Comparison of ENCODE assay signal across 13 cellular contexts in genomic region chr9:129407905-129408452, GRCh38.
A peak's percentile ranks its signal among the peaks of the same experiment; 100 is the strongest.
DNase-seq lines count a peak whose midpoint lies in the region; ATAC-seq and TF ChIP-seq lines count a peak whose summit lies in the region.
"Had no signal": no experiment of that assay in that cellular context is flagged by ENCODE, and none has a peak within 500 bp of the region (broad histone marks: within the 10 kb centered on the region; RNA-seq: fewer than 3 reads in every experiment).

No MANE protein-coding gene starts in this region.

- POLR2A ChIA-PET in naive thymus-derived CD8-positive, alpha-beta T cell (lab: Charles Lee) = interaction anchor here (0.7 kb wide), 1 partner anchor 15 kb away, joined by 3 read pairs; no protein-coding TSS in a partner anchor

- H3K4me3 Mint-ChIP-seq in natural killer cell = no peak overlapping the region
- H3K4me3 Mint-ChIP-seq in natural killer cell treated with Interleukin-12 subunit alpha and Interleukin-12 subunit beta and Interleukin-15 and Interleukin-18, amount 100 ng/mL, for 72 hours = no peak overlapping the region
- peak overlapping the region in 1 of 10 donors; percentile 38 for H3K4me3 Mint-ChIP-seq in naive thymus-derived CD8-positive, alpha-beta T cell
- H3K4me3 Mint-ChIP-seq: activated B cell treated with CpG ODN at 0.5 μM for 24 hours; activated CD8-positive, alpha-beta memory T cell treated with anti-CD3 and anti-CD28 coated beads, Interleukin-2, amount 10 ng/mL, durations not matched to agents 7 days and 5 days had no signal

- H3K27me3 Mint-ChIP-seq in natural killer cell (ENCODE audit: low read depth in 2 of 2) = peaks cover 0 to 13% of the 10 kb centered on the region in 2 donors
- H3K27me3 Mint-ChIP-seq in natural killer cell treated with Interleukin-12 subunit alpha and Interleukin-12 subunit beta and Interleukin-15 and Interleukin-18, amount 100 ng/mL, for 72 hours = peaks cover 0 to 2% of the 10 kb centered on the region in 2 donors
- no peaks in the 10 kb centered on the region for H3K27me3 Mint-ChIP-seq in naive thymus-derived CD8-positive, alpha-beta T cell
- H3K27me3 Mint-ChIP-seq: activated CD8-positive, alpha-beta memory T cell treated with anti-CD3 and anti-CD28 coated beads, Interleukin-2, amount 10 ng/mL, durations not matched to agents 7 days and 5 days had no signal

- H3K27me3 ChIP-seq in heart right ventricle (no peaks in the 10 kb centered on the region), esophagus muscularis mucosa (no peaks in the 10 kb centered on the region)
- H3K27me3 ChIP-seq: foreskin keratinocyte had no signal

- H3K27ac ChIP-seq in heart right ventricle (peak overlapping the region in 9 of 10 donors; percentile 53 to 84 (median 74)), esophagus muscularis mucosa (replicated peaks in 1 of 4) (no peak overlapping the region)
- H3K27ac ChIP-seq: foreskin keratinocyte had no signal

- H3K9me3 Mint-ChIP-seq in natural killer cell = peaks cover 6 to 9% of the 10 kb centered on the region in 2 donors
- peaks cover 10% of the 10 kb centered on the region for H3K9me3 Mint-ChIP-seq in natural killer cell treated with Interleukin-12 subunit alpha and Interleukin-12 subunit beta and Interleukin-15 and Interleukin-18, amount 100 ng/mL, for 72 hours
- H3K9me3 Mint-ChIP-seq in naive thymus-derived CD8-positive, alpha-beta T cell = peaks cover 0 to 14% (median 4%) of the 10 kb centered on the region in 9 donors

- H3K9me3 ChIP-seq in heart right ventricle (no peaks in the 10 kb centered on the region), esophagus muscularis mucosa (no peaks in the 10 kb centered on the region)
- H3K9me3 ChIP-seq: thoracic aorta had no signal

- H3K36me3 Mint-ChIP-seq in natural killer cell = no peaks in the 10 kb centered on the region
- H3K36me3 Mint-ChIP-seq in natural killer cell treated with Interleukin-12 subunit alpha and Interleukin-12 subunit beta and Interleukin-15 and Interleukin-18, amount 100 ng/mL, for 72 hours = peaks cover 12% of the 10 kb centered on the region
- H3K36me3 Mint-ChIP-seq in naive thymus-derived CD8-positive, alpha-beta T cell = peaks cover 0 to 8% (median 0%) of the 10 kb centered on the region in 3 donors

- ATAC-seq in natural killer cell (no peak), heart right ventricle (no peak), GM18868 (IDR thresholded peaks at IDR 0.05; ENCODE audit: unreplicated experiment) (no peak)
- ATAC-seq in natural killer cell treated with Interleukin-12 subunit alpha and Interleukin-12 subunit beta and Interleukin-15 and Interleukin-18, amount 100 ng/mL, for 72 hours = no peak
- no peak for ATAC-seq in naive thymus-derived CD8-positive, alpha-beta T cell
- ATAC-seq: activated CD8-positive, alpha-beta memory T cell treated with anti-CD3 and anti-CD28 coated beads, Interleukin-2, amount 10 ng/mL, durations not matched to agents 7 days and 5 days; foreskin keratinocyte had no signal

- TF ChIP-seq CTCF in natural killer cell (IDR thresholded peaks at IDR 0.05) (no peak), heart right ventricle (IDR thresholded peaks at IDR 0.05) (no peak), esophagus muscularis mucosa (IDR thresholded peaks at IDR 0.05) (no peak)

- H3K4me1 ChIP-seq in heart right ventricle (peaks cover 10 to 35% (median 17%) of the 10 kb centered on the region in 9 donors), esophagus muscularis mucosa (peaks cover 26 to 57% (median 32%) of the 10 kb centered on the region in 4 donors)
- H3K4me1 ChIP-seq: foreskin keratinocyte had no signal

- H3K4me1 Mint-ChIP-seq in natural killer cell = peaks cover 12 to 43% of the 10 kb centered on the region in 2 donors
- H3K4me1 Mint-ChIP-seq in natural killer cell treated with Interleukin-12 subunit alpha and Interleukin-12 subunit beta and Interleukin-15 and Interleukin-18, amount 100 ng/mL, for 72 hours (ENCODE audit: low read depth in 2 of 2) = peaks cover 12 to 16% of the 10 kb centered on the region in 2 donors
- peaks cover 12 to 46% (median 31%) of the 10 kb centered on the region in 4 donors for H3K4me1 Mint-ChIP-seq in naive thymus-derived CD8-positive, alpha-beta T cell

- H3K4me3 ChIP-seq in heart right ventricle = no peak overlapping the region
- no peak overlapping the region for H3K4me3 ChIP-seq in esophagus muscularis mucosa
- H3K4me3 ChIP-seq: thoracic aorta had no signal

- H3K27ac Mint-ChIP-seq in natural killer cell = peak overlapping the region; percentile 35 to 37
- peak overlapping the region in 1 of 2 donors; percentile 2 for H3K27ac Mint-ChIP-seq in natural killer cell treated with Interleukin-12 subunit alpha and Interleukin-12 subunit beta and Interleukin-15 and Interleukin-18, amount 100 ng/mL, for 72 hours
- peak overlapping the region; percentile 3 to 75 (median 47) for H3K27ac Mint-ChIP-seq in naive thymus-derived CD8-positive, alpha-beta T cell
- H3K27ac Mint-ChIP-seq: activated B cell treated with CpG ODN at 0.5 μM for 24 hours; activated CD8-positive, alpha-beta memory T cell treated with anti-CD3 and anti-CD28 coated beads, Interleukin-2, amount 10 ng/mL, durations not matched to agents 7 days and 5 days had no signal

- H3K36me3 ChIP-seq in heart right ventricle = no peaks in the 10 kb centered on the region
- H3K36me3 ChIP-seq in esophagus muscularis mucosa = no peaks in the 10 kb centered on the region
- H3K36me3 ChIP-seq: thoracic aorta had no signal

- WGBS in heart right ventricle, 2 donors = 84 to 88% methylated on average over 5 of the region's 5 CpGs
- 83% methylated on average over 4 of the region's 5 CpGs for WGBS in esophagus muscularis mucosa

- intact Hi-C loops in natural killer cell (cut with micrococcal nuclease) (no loop called here), heart right ventricle (cut with DNase I) (loop anchor here in 3 of 10 donors (5.0 to 10.0 kb wide), 2 partner anchors 86 to 207 kb away; no protein-coding TSS in a partner anchor), esophagus muscularis mucosa (cut with DNase I) (no loop called here)

- TF ChIP-seq EP300 in esophagus muscularis mucosa (IDR thresholded peaks at IDR 0.05) = no peak

- TF ChIP-seq POLR2A in esophagus muscularis mucosa (IDR thresholded peaks at IDR 0.05; ENCODE audit: low read depth) = no peak

- no peak for DNase-seq in natural killer cell
- DNase-seq in natural killer cell treated with Interleukin-12 subunit alpha and Interleukin-12 subunit beta and Interleukin-15 and Interleukin-18, amount 100 ng/mL, for 72 hours (ENCODE audit: low spot score) = no peak
- no peak for DNase-seq in heart right ventricle
- DNase-seq in naive thymus-derived CD8-positive, alpha-beta T cell = no peak
- DNase-seq in esophagus muscularis mucosa (ENCODE audit: extremely low spot score) = no peak
- no peak for DNase-seq in NCI-H2029 (lab: John Stamatoyannopoulos, UW)
- no peak for DNase-seq in NCI-H82 (lab: John Stamatoyannopoulos, UW)
- DNase-seq: activated B cell treated with CpG ODN at 0.5 μM for 24 hours; activated CD8-positive, alpha-beta memory T cell treated with anti-CD3 and anti-CD28 coated beads, Interleukin-2, amount 10 ng/mL, durations not matched to agents 7 days and 5 days; NCI-H1694 treated with DMSO at 0.1 percent for 48 hours had no signal

Comparison
In these comparisons a context has a peak if more than half of its experiments do, and no peak if none do; other contexts are left out.
1. H3K27ac ChIP-seq: peak in heart right ventricle (9 of 10); none in esophagus muscularis mucosa (0 of 4).